ENCODE assay signal across 9 cellular contexts in the genomic region with DNA sequence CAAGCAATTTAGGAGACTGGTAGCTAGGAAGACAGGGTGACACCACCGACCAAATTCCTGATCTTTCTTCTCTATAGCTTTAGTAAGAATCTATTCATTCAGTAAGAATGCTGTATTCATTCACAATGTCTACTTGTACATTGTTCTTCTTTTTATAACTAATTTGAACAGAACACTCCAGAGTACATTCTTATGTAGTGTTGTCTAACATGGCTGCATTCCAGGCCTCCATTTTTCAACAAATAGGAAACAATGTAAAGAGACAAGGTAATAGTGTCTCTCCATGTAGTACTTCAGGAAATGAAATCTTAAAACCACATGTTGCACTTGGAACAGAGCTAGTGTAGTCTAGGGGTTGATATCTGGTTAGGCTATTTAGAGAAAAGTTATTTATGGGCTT. TPM values are rescaled to one million over a fixed set of nuclear protein-coding genes. Genes with fewer than 3 reads are reported as not detected.
DNase-seq lines count a peak whose midpoint lies in the region; ATAC-seq, FAIRE-seq and TF ChIP-seq lines count a peak whose summit lies in the region.
"Had no signal": no experiment of that assay in that cellular context is flagged by ENCODE, and none has a peak within 500 bp of the region (broad histone marks: within the 10 kb centered on the region; RNA-seq: fewer than 3 reads in every experiment).

No MANE protein-coding gene starts in this region.

- peaks cover 9% of the 10 kb centered on the region for H3K4me1 ChIP-seq in GM12878 (ENCODE audit: control insufficient read depth, insufficient read depth, low read length)

- no peaks in the 10 kb centered on the region for H4K20me1 ChIP-seq in GM12878 (ENCODE audit: control insufficient read depth, insufficient read depth)

- 100% methylated on average over 1 of the region's 1 CpG for WGBS in GM12878 (ENCODE audit: insufficient coverage, insufficient replicate concordance, low lambda C conversion rate, missing lambda C conversion rate)

- intact Hi-C loops in GM12878 (cut with micrococcal nuclease; ENCODE audit: unreplicated experiment), result loop anchor here (5.0 kb wide), 1 partner anchor 42 kb away; no protein-coding TSS in a partner anchor

- H2AFZ ChIP-seq in GM12878 (ENCODE audit: control insufficient read depth, low read depth, low read length), result no peak overlapping the region

- 0 out of 2 replicates have a peak overlapping the region, but pooled peaks have one; percentile 86 for H3K4me3 ChIP-seq in GM12878
- peak overlapping the region; percentile 98 for H3K4me3 ChIP-seq in kidney epithelial cell (ENCODE audit: low read depth, low read length)

- H3K9me3 ChIP-seq in GM12878 (replicated peaks; ENCODE audit: control insufficient read depth, insufficient read depth, low read length), result no peaks in the 10 kb centered on the region

- POLR2A ChIA-PET in GM12878 (lab: Charles Lee), result interaction anchor here (0.5 to 1.3 kb wide), 6 partner anchors 8 to 587 kb away, joined by 3 to 6 read pairs (median 4); no protein-coding TSS in a partner anchor

- ATAC-seq in GM12878, result no peak

- peak; percentile 76 for FAIRE-seq in GM12878 (lab: Jason Lieb, UNC)
- FAIRE-seq in frontal cortex (lab: Jason Lieb, UNC), result no peak
- FAIRE-seq: A204.1 had no signal

- CTCF ChIA-PET in GM12878 (lab: Yijun Ruan, JAX), result interaction anchor here (0.6 to 3.5 kb wide), 14 partner anchors 9 to 118 kb away, joined by 3 to 13 read pairs (median 4); no protein-coding TSS in a partner anchor

- H3K4me2 ChIP-seq in GM12878 (ENCODE audit: control insufficient read depth, insufficient read depth), result peak overlapping the region; percentile 85

- BruUV-seq in GM12878 (replicated peaks; lab: Mats Ljungman, UMichigan), result TSS peak; percentile 56

- H3K27ac ChIP-seq in GM12878 (ENCODE audit: control insufficient read depth, insufficient read depth), result no peak overlapping the region
- H3K27ac ChIP-seq in temporal lobe (ENCODE audit: low read depth, low read length), result peak overlapping the region; percentile 34

- H3K36me3 ChIP-seq in GM12878 (ENCODE audit: control insufficient read depth in 2 of 2, insufficient read depth in 2 of 2, low read length in 1 of 2) (no peaks in the 10 kb centered on the region), kidney epithelial cell (ENCODE audit: control insufficient read depth, insufficient read depth, low read length) (no peaks in the 10 kb centered on the region)

- H3K27me3 ChIP-seq in GM12878 (replicated peaks in 1 of 2; ENCODE audit: control insufficient read depth in 2 of 2, insufficient read depth in 2 of 2, low read length in 1 of 2) (no peaks in the 10 kb centered on the region), kidney epithelial cell (ENCODE audit: control insufficient read depth, insufficient read depth, low read length) (no peaks in the 10 kb centered on the region)

- SMC1A ChIA-PET in GM12878 (lab: Charles Lee; ENCODE audit: uncharacterized antibody, unreplicated experiment), result interaction anchor here (0.7 to 5.2 kb wide), 19 partner anchors 7 to 104 kb away, joined by 3 to 22 read pairs (median 4); no protein-coding TSS in a partner anchor

- TF ChIP-seq POLR2A in GM12878 (IDR thresholded peaks at IDR 0.05; ENCODE audit: low read depth, low read length), result no peak

- no peak for TF ChIP-seq CTCF in GM12878 (IDR thresholded peaks at IDR 0.05 in 2 of 3, conservative IDR thresholded peaks at IDR 0.05 in 1 of 3; ENCODE audit: control insufficient read depth in 2 of 3, extremely low read depth in 1 of 3, insufficient read depth in 1 of 3, low read depth in 3 of 3, low read length in 3 of 3)
- no peak for TF ChIP-seq CTCF in kidney epithelial cell (IDR thresholded peaks at IDR 0.05; ENCODE audit: insufficient read depth, low read length, poor library complexity, severe bottlenecking)

- peaks cover 6% of the 10 kb centered on the region for H3K79me2 ChIP-seq in GM12878 (ENCODE audit: control insufficient read depth, insufficient read depth, low read length)

- H3K9ac ChIP-seq in GM12878 (ENCODE audit: control insufficient read depth, insufficient read depth, low read length), result no peak overlapping the region

- TF ChIP-seq RAD21 in GM12878 (IDR thresholded peaks at IDR 0.05; ENCODE audit: insufficient read depth, low read depth, low read length), result no peak

- RAD21 ChIA-PET in GM12878 (lab: Charles Lee; ENCODE audit: unreplicated experiment), result interaction anchor here (0.6 to 1.6 kb wide), 10 partner anchors 9 to 1116 kb away, joined by 3 to 7 read pairs (median 3); no protein-coding TSS in a partner anchor

- in situ Hi-C loops in GM12878 (cut with MboI), result no loop called here

- DNase-seq in DMS53 (lab: John Stamatoyannopoulos, UW) (peak; percentile 11), DMS53 treated with DMSO at 0.1 percent for 48 hours (lab: John Stamatoyannopoulos, UW; ENCODE audit: unreplicated experiment) (no peak), GM12878 (ENCODE audit: low read depth, low spot score) (no peak), kidney epithelial cell (ENCODE audit: low read depth) (no peak), frontal cortex (ENCODE audit: low spot score in 2 of 2) (no peak), OCI-M1 (lab: John Stamatoyannopoulos, UW) (no peak), NCI-H1105 treated with DMSO at 0.1 percent for 48 hours (lab: John Stamatoyannopoulos, UW) (no peak)

- TF ChIP-seq EP300 in GM12878 (IDR thresholded peaks at IDR 0.05; ENCODE audit: borderline replicate concordance in 1 of 2, control insufficient read depth in 1 of 2, low read depth in 2 of 2, low read length in 2 of 2), result no peak

TF ChIP-seq in GM12878, 131 proteins besides CTCF, POLR2A, EP300 and RAD21:
- no peak for TF ChIP-seq RCOR1 (conservative IDR thresholded peaks at IDR 0.05; ENCODE audit: low read depth, low read length)
- no peak for TF ChIP-seq SREBF2 (IDR thresholded peaks at IDR 0.05; ENCODE audit: low read length)
TF ChIP-seq in GM12878: peak in this region for 0.

RNA-seq across cellular contexts. Expression of a gene that starts 1.8 kb away (rescaled TPM):
- total RNA-seq in GM12878 (2013; cell fraction: nucleolus; rRNA removed), result 9.7 and 9.8 TPM in 2 replicates
- total RNA-seq in GM12878 (2014; rRNA removed) (22.5 and 23.6 TPM in 2 replicates), GM12878 (2014; rRNA removed; fragmentation: Illumina TruSeq; extraction: Trizol) (22.8 and 24.4 TPM in 2 replicates), GM12878 (2021) (49.3 and 54.6 TPM in 2 replicates), kidney epithelial cell (148 and 151 TPM in 2 replicates), temporal lobe (19.2 TPM), frontal cortex (11.4 TPM)
- 5.7 TPM for polyA plus RNA-seq in GM12878 (2011; ENCODE audit: low read depth)
- polyA plus RNA-seq in GM12878 (2011; rRNA removed) (10.7 and 13.8 TPM in 2 replicates), GM12878 (2014; fragmentation: Illumina TruSeq; extraction: Trizol) (28.8 and 29.0 TPM in 2 replicates), GM12878 (2014; fragmentation: Nextera tagmentation; extraction: Ambion mirVana) (1 to 10 TPM; 6.7 to 9.2 TPM), GM12878 (2014; rRNA removed) (24.3 and 25.1 TPM in 2 replicates), GM12878 (2016; fragmentation: Nextera tagmentation; extraction: Ambion mirVana) (10 to 100 TPM; 38.4 to 39.0 TPM)
- 9.2 and 9.9 TPM in 2 replicates for polyA plus RNA-seq in GM12878 (2011; cell fraction: cytosol; rRNA removed)
- polyA plus RNA-seq in GM12878 (2011; cell fraction: nucleus; rRNA removed), result 21.7 and 22.7 TPM in 2 replicates
- polyA plus RNA-seq in GM12878 (2012), result 6.3 and 7.6 TPM in 2 replicates
- polyA minus RNA-seq in GM12878 (2011; rRNA and poly(A)+ RNA removed), result 12.9 and 16.5 TPM in 2 replicates
- 5.3 and 8.6 TPM in 2 replicates for polyA minus RNA-seq in GM12878 (2011; cell fraction: cytosol; rRNA and poly(A)+ RNA removed)
- 12.9 and 17.8 TPM in 2 replicates for polyA minus RNA-seq in GM12878 (2011; cell fraction: nucleus; rRNA and poly(A)+ RNA removed)
